Comparison of ENCODE assay signal across 9 cellular contexts in genomic region chr2:203453858-203454451, GRCh38.
DNase-seq lines count a peak whose midpoint lies in the region; ATAC-seq, FAIRE-seq and TF ChIP-seq lines count a peak whose summit lies in the region.
"Had no signal": no experiment of that assay in that cellular context is flagged by ENCODE, and none has a peak within 500 bp of the region (broad histone marks: within the 10 kb centered on the region; RNA-seq: fewer than 3 reads in every experiment).

No MANE protein-coding gene starts in this region.

- H3K79me2 ChIP-seq in K562 (ENCODE audit: control insufficient read depth, insufficient read depth, low read length): no peaks in the 10 kb centered on the region

- no peaks in the 10 kb centered on the region for H3K27me3 Mint-ChIP-seq in activated T-cell treated with anti-CD3 and anti-CD28 coated beads, Interleukin-2, amount 50 U/mL, for 24 hours
- H3K27me3 Mint-ChIP-seq in stimulated activated naive CD8-positive, alpha-beta T cell treated with anti-CD3 and anti-CD28 coated beads, Interleukin-15, amount 100 ng/mL, for 72 hours: no peaks in the 10 kb centered on the region
- H3K27me3 Mint-ChIP-seq: dendritic cell treated with granulocyte-macrophage colony-stimulating factor and Interleukin-4, amounts not matched to agents 40 ng/mL and 50 ng/mL, for 4 days had no signal

- H3K9ac ChIP-seq in NT2/D1 (ENCODE audit: insufficient read length, low read depth) (no peak overlapping the region), K562 (ENCODE audit: insufficient read depth in 1 of 2, low read depth in 2 of 2, low read length in 2 of 2) (no peak overlapping the region)

- no peak overlapping the region for H3K27ac Mint-ChIP-seq in activated T-cell treated with anti-CD3 and anti-CD28 coated beads, Interleukin-2, amount 50 U/mL, for 24 hours
- no peak overlapping the region for H3K27ac Mint-ChIP-seq in stimulated activated naive CD8-positive, alpha-beta T cell treated with anti-CD3 and anti-CD28 coated beads, Interleukin-15, amount 100 ng/mL, for 72 hours
- H3K27ac Mint-ChIP-seq: dendritic cell treated with granulocyte-macrophage colony-stimulating factor and Interleukin-4, amounts not matched to agents 40 ng/mL and 50 ng/mL, for 4 days had no signal

- POLR2A ChIA-PET in K562 (lab: Yijun Ruan, JAX): no interaction called here

- ATAC-seq in HG03175 (IDR thresholded peaks at IDR 0.05; ENCODE audit: unreplicated experiment) (peak; percentile 80), K562 (peak; percentile 79)
- peak; percentile 67 for ATAC-seq in stimulated activated naive CD8-positive, alpha-beta T cell treated with anti-CD3 and anti-CD28 coated beads, Interleukin-15, amount 100 ng/mL, for 72 hours

- in situ Hi-C loops in K562 (cut with MboI): loop anchor here (25.0 kb wide), 1 partner anchor 867 kb away; no protein-coding TSS in a partner anchor

- H3K4me1 ChIP-seq in NT2/D1 (ENCODE audit: insufficient read depth, insufficient read length) (no peaks in the 10 kb centered on the region), K562 (replicated peaks in 1 of 2; ENCODE audit: control insufficient read depth in 2 of 2, insufficient read depth in 2 of 2, low read length in 2 of 2) (no peaks in the 10 kb centered on the region)

- H3K27me3 ChIP-seq in NT2/D1 (ENCODE audit: insufficient read depth, insufficient read length) (no peaks in the 10 kb centered on the region), K562 (ENCODE audit: control insufficient read depth in 2 of 2, insufficient read depth in 2 of 2, low read length in 2 of 2) (no peaks in the 10 kb centered on the region)

- no peak for TF ChIP-seq POLR2A in K562 (conservative IDR thresholded peaks at IDR 0.05)

- peak; percentile 7 for DNase-seq in activated T-cell treated with anti-CD3 and anti-CD28 coated beads for 24 hours (ENCODE audit: low read depth)
- no peak for DNase-seq in activated T-cell treated with anti-CD3 and anti-CD28 coated beads, Interleukin-2, amount 50 U/mL, for 24 hours
- DNase-seq in NT2/D1 (ENCODE audit: low read depth, low spot score): peak; percentile 11
- peak; percentile 28 to 58 (median 37) for DNase-seq in K562 (ENCODE audit: extremely low read depth in 1 of 4, low spot score in 3 of 4)
- peak; percentile 31 for DNase-seq in iPS-NIHi7 (ENCODE audit: extremely low spot score)
- DNase-seq in stimulated activated naive CD8-positive, alpha-beta T cell treated with anti-CD3 and anti-CD28 coated beads, Interleukin-15, amount 100 ng/mL, for 72 hours: peak; percentile 18
- DNase-seq in activated CD4-positive, CD25-positive, alpha-beta regulatory T cell (lab: John Stamatoyannopoulos, UW): no peak

- H3K4me1 Mint-ChIP-seq in activated T-cell treated with anti-CD3 and anti-CD28 coated beads, Interleukin-2, amount 50 U/mL, for 24 hours (ENCODE audit: low read depth): peaks cover 1% of the 10 kb centered on the region
- H3K4me1 Mint-ChIP-seq in stimulated activated naive CD8-positive, alpha-beta T cell treated with anti-CD3 and anti-CD28 coated beads, Interleukin-15, amount 100 ng/mL, for 72 hours: no peaks in the 10 kb centered on the region

- no peaks in the 10 kb centered on the region for H4K20me1 ChIP-seq in K562 (replicated peaks; ENCODE audit: control insufficient read depth, insufficient read depth, low read length)

- intact Hi-C loops in K562 (cut with micrococcal nuclease): loop anchor here (2.0 to 5.0 kb wide), 4 partner anchors 229 to 882 kb away; no protein-coding TSS in a partner anchor

- H3K4me3 ChIP-seq in NT2/D1 (ENCODE audit: insufficient read length, low read depth) (no peak overlapping the region), K562 (no peak overlapping the region)

- BruUV-seq in K562 (replicated peaks; lab: Mats Ljungman, UMichigan): no TSS peak

- CTCF ChIA-PET in K562 (lab: Yijun Ruan, JAX; ENCODE audit: low intra/inter-chr PET ratio): interaction anchor here (0.6 to 1.5 kb wide), 4 partner anchors 211 to 880 kb away, joined by 3 to 6 read pairs (median 4); no protein-coding TSS in a partner anchor

- FAIRE-seq in K562 (lab: Jason Lieb, UNC): peak; percentile 83

- H3K9me1 ChIP-seq in K562 (ENCODE audit: control insufficient read depth, insufficient read depth, low read length): no peaks in the 10 kb centered on the region

- peak; percentile 43 to 73 (median 53); a peak in 4 of 6 replicates for TF ChIP-seq CTCF in K562 (IDR thresholded peaks at IDR 0.05 in 2 of 3, conservative IDR thresholded peaks at IDR 0.05 in 1 of 3; ENCODE audit: insufficient read depth in 2 of 3, low read depth in 1 of 3, low read length in 3 of 3)

- WGBS in K562 (ENCODE audit: insufficient coverage, low coverage, missing lambda C conversion rate): 0% methylated on average over 1 of the region's 1 CpG

- H3K9me3 ChIP-seq in NT2/D1 (ENCODE audit: insufficient read depth, low read length): no peaks in the 10 kb centered on the region
- no peaks in the 10 kb centered on the region for H3K9me3 ChIP-seq in K562 (replicated peaks; ENCODE audit: control insufficient read depth, insufficient read depth, low read depth, low read length)

- TF ChIP-seq EP300 in K562 (IDR thresholded peaks at IDR 0.05; ENCODE audit: low read length): no peak

- no peak overlapping the region for H3K4me3 Mint-ChIP-seq in activated T-cell treated with anti-CD3 and anti-CD28 coated beads, Interleukin-2, amount 50 U/mL, for 24 hours
- H3K4me3 Mint-ChIP-seq in stimulated activated naive CD8-positive, alpha-beta T cell treated with anti-CD3 and anti-CD28 coated beads, Interleukin-15, amount 100 ng/mL, for 72 hours: no peak overlapping the region
- H3K4me3 Mint-ChIP-seq: dendritic cell treated with granulocyte-macrophage colony-stimulating factor and Interleukin-4, amounts not matched to agents 40 ng/mL and 50 ng/mL, for 4 days had no signal

- peak; percentile 66 to 79 for TF ChIP-seq RAD21 in K562 (CRISPR knock-in tag; conservative IDR thresholded peaks at IDR 0.05 in 1 of 2, IDR thresholded peaks at IDR 0.05 in 1 of 2)

- H3K27ac ChIP-seq in K562 (ENCODE audit: extremely low read depth, low read depth, low read length): no peak overlapping the region

- H3K4me2 ChIP-seq in K562 (ENCODE audit: insufficient read depth, low read length): no peak overlapping the region

- no peaks in the 10 kb centered on the region for H3K9me3 Mint-ChIP-seq in activated T-cell treated with anti-CD3 and anti-CD28 coated beads, Interleukin-2, amount 50 U/mL, for 24 hours
- no peaks in the 10 kb centered on the region for H3K9me3 Mint-ChIP-seq in stimulated activated naive CD8-positive, alpha-beta T cell treated with anti-CD3 and anti-CD28 coated beads, Interleukin-15, amount 100 ng/mL, for 72 hours
- H3K9me3 Mint-ChIP-seq: dendritic cell treated with granulocyte-macrophage colony-stimulating factor and Interleukin-4, amounts not matched to agents 40 ng/mL and 50 ng/mL, for 4 days had no signal

- H3K36me3 ChIP-seq in NT2/D1 (ENCODE audit: insufficient read depth, insufficient read length, low read length): peaks cover 75% of the 10 kb centered on the region
- no peaks in the 10 kb centered on the region for H3K36me3 ChIP-seq in K562 (ENCODE audit: control insufficient read depth, insufficient read depth, low read length)

- H2AFZ ChIP-seq in K562 (ENCODE audit: low read depth, low read length): no peak overlapping the region; the same call in 1 of the 2 replicates

- H3K36me3 Mint-ChIP-seq in activated T-cell treated with anti-CD3 and anti-CD28 coated beads, Interleukin-2, amount 50 U/mL, for 24 hours (ENCODE audit: low read depth): peaks cover 41% of the 10 kb centered on the region

TF ChIP-seq in K562, 482 proteins besides CTCF, POLR2A, EP300 and RAD21:
- TF ChIP-seq MTA3 (IDR thresholded peaks at IDR 0.05; ENCODE audit: borderline replicate concordance) (no peak), FOXP1 (CRISPR knock-in tag; IDR thresholded peaks at IDR 0.05) (no peak), SMC3 (conservative IDR thresholded peaks at IDR 0.05; ENCODE audit: insufficient read depth, low read depth, low read length) (peak; percentile 51; the same call in 1 of the 2 replicates), SNRNP70 (optimal IDR thresholded peaks at IDR 0.05; ENCODE audit: low read depth, low read length) (no peak), THRA (IDR thresholded peaks at IDR 0.05) (no peak), NFATC3 (IDR thresholded peaks at IDR 0.05) (no peak)
TF ChIP-seq in K562: peak in this region for 1.

Comparison
In these comparisons a context has a peak if more than half of its experiments do, and no peak if none do; other contexts are left out.
1. DNase-seq: peak in activated T-cell treated with anti-CD3 and anti-CD28 coated beads for 24 hours (single experiment), NT2/D1 (single experiment), K562 (4 of 4), iPS-NIHi7 (single experiment) and stimulated activated naive CD8-positive, alpha-beta T cell treated with anti-CD3 and anti-CD28 coated beads, Interleukin-15, amount 100 ng/mL, for 72 hours (2 of 2); none in activated T-cell treated with anti-CD3 and anti-CD28 coated beads, Interleukin-2, amount 50 U/mL, for 24 hours (single experiment) and activated CD4-positive, CD25-positive, alpha-beta regulatory T cell (0 of 4).
2. Peak in every context shown above with its lines, with median percentiles within 50 percentile points of each other: ATAC-seq.